ENCODE assay signal across 3 cellular contexts in genomic region chr12:111190741-111191526, GRCh38.
A peak's percentile ranks its signal among the peaks of the same experiment; 100 is the strongest.
TF ChIP-seq lines count a peak whose summit lies in the region.

No MANE protein-coding gene starts in this region.

TF ChIP-seq in HepG2, 621 proteins besides CTCF, POLR2A, EP300 and RAD21:
- TF ChIP-seq HNF1B (CRISPR knock-in tag; IDR thresholded peaks at IDR 0.05) (no peak), MBNL3 (CRISPR knock-in tag; conservative IDR thresholded peaks at IDR 0.05) (no peak), ZNF629 (CRISPR knock-in tag; conservative IDR thresholded peaks at IDR 0.05) (peak; percentile 55), RBM22 (optimal IDR thresholded peaks at IDR 0.05; ENCODE audit: low read length) (no peak)
TF ChIP-seq in HepG2: peak in this region for 1.

TF ChIP-seq in HEK293, 187 proteins besides CTCF, POLR2A, EP300 and RAD21 (continues in another document):
- no peak for TF ChIP-seq ZNF302 (tag by site-specific recombination; IDR thresholded peaks at IDR 0.05; ENCODE audit: low read depth)
- TF ChIP-seq PRDM4 (tag by site-specific recombination; IDR thresholded peaks at IDR 0.05): no peak
- TF ChIP-seq GLIS2 (tag by site-specific recombination; IDR thresholded peaks at IDR 0.05): no peak
- peak; percentile 56; the same call in 1 of the 2 replicates for TF ChIP-seq REST (tag by site-specific recombination; IDR thresholded peaks at IDR 0.05)
- TF ChIP-seq YY2 (tag by site-specific recombination; IDR thresholded peaks at IDR 0.05): no peak
- peak; percentile 92 for TF ChIP-seq ZNF518A (tag by site-specific recombination; conservative IDR thresholded peaks at IDR 0.05; ENCODE audit: low read depth)
- TF ChIP-seq MEIS1 (CRISPR knock-in tag; IDR thresholded peaks at IDR 0.05; ENCODE audit: borderline replicate concordance): no peak
- peak; percentile 86 for TF ChIP-seq ZNF555 (tag by site-specific recombination; conservative IDR thresholded peaks at IDR 0.05)
- TF ChIP-seq ZNF169 (tag by site-specific recombination; IDR thresholded peaks at IDR 0.05): no peak
- no peak for TF ChIP-seq ZNF670 (tag by site-specific recombination; IDR thresholded peaks at IDR 0.05; ENCODE audit: low read depth)
- TF ChIP-seq ZNF560 (tag by site-specific recombination; IDR thresholded peaks at IDR 0.05; ENCODE audit: borderline replicate concordance): peak; percentile 85; the same call in 1 of the 2 replicates
- peak; percentile 87 for TF ChIP-seq ZNF426 (tag by site-specific recombination; IDR thresholded peaks at IDR 0.05)
- no peak for TF ChIP-seq ZNF677 (tag by site-specific recombination; IDR thresholded peaks at IDR 0.05)
- 0 out of 2 replicates have a peak, but pooled peaks have one; percentile 67 for TF ChIP-seq ZNF404 (tag by site-specific recombination; IDR thresholded peaks at IDR 0.05)
- no peak for TF ChIP-seq FEZF1 (tag by site-specific recombination; IDR thresholded peaks at IDR 0.05)
- TF ChIP-seq ZNF561 (tag by site-specific recombination; IDR thresholded peaks at IDR 0.05; ENCODE audit: borderline replicate concordance): no peak
- peak; percentile 52; the same call in 1 of the 2 replicates for TF ChIP-seq ZXDB (tag by site-specific recombination; IDR thresholded peaks at IDR 0.05)

TF ChIP-seq in H1, 55 proteins besides CTCF, POLR2A, EP300 and RAD21:
- no peak for TF ChIP-seq SRF (IDR thresholded peaks at IDR 0.05; ENCODE audit: low read depth, low read length)
- TF ChIP-seq KDM1A (IDR thresholded peaks at IDR 0.05; ENCODE audit: borderline replicate concordance, low read length): peak; percentile 43; the same call in 1 of the 2 replicates
